Comparison of ENCODE assay signal across 20 cellular contexts in the genomic region with DNA sequence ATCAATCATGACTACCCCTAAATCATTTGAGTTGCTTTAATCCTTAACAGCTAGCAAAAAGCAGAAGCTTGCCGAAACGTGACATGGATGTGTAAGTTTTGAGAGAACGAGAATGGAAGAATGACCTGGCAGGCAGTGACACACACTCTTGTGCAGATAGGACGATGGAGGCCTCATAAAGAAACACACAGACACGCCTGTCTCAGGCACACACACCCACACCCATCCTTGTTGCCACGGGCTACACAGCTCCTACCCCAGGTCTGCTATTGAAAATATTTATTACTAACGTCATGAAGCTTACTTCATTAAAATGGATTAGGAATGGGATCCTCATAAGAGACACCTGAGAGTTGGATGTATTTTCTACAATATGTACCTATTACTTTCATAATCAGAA. TPM values are rescaled to one million over a fixed set of nuclear protein-coding genes. Genes with fewer than 3 reads are reported as not detected.
A peak's percentile ranks its signal among the peaks of the same experiment; 100 is the strongest.
DNase-seq lines count a peak whose midpoint lies in the region; ATAC-seq, FAIRE-seq and TF ChIP-seq lines count a peak whose summit lies in the region.
"Had no signal": no experiment of that assay in that cellular context is flagged by ENCODE, and none has a peak within 500 bp of the region (broad histone marks: within the 10 kb centered on the region; RNA-seq: fewer than 3 reads in every experiment).

No MANE protein-coding gene starts in this region.

- H3K4me1 ChIP-seq in PC-9 (replicated peaks; ENCODE audit: insufficient read depth) (peaks cover 45% of the 10 kb centered on the region), pancreas (peaks cover 38 to 60% (median 57%) of the 10 kb centered on the region in 3 donors)

- H4K20me1 ChIP-seq in PC-9 (ENCODE audit: insufficient read depth) = no peaks in the 10 kb centered on the region

- no peak overlapping the region for H3K4me2 ChIP-seq in PC-9
- H3K4me2 ChIP-seq: neural progenitor cell had no signal

- H2AFZ ChIP-seq in PC-9 = no peak overlapping the region
- H2AFZ ChIP-seq: neural progenitor cell had no signal

- H3K4me3 ChIP-seq in PC-9 (no peak overlapping the region), pancreas (peak overlapping the region in 1 of 4 donors; percentile 20)
- H3K4me3 ChIP-seq: neural progenitor cell, skin epidermis had no signal

- H3K79me2 ChIP-seq in PC-9 (ENCODE audit: low read depth) = peaks cover 33% of the 10 kb centered on the region

- intact Hi-C loops in PC-9 (cut with micrococcal nuclease; ENCODE audit: unreplicated experiment) = no loop called here
- intact Hi-C loops in pancreas (cut with DNase I) = no loop called here

- POLR2A ChIA-PET in PC-9 (lab: Charles Lee; ENCODE audit: unreplicated experiment) = interaction anchor here (0.7 kb wide), 1 partner anchor 445 kb away, joined by 6 read pairs; no protein-coding TSS in a partner anchor

- WGBS in pancreas, 2 donors = 38 to 54% methylated on average over 7 of the region's 7 CpGs

- DNase-seq in PC-9 = peak in 1 of 2 experiments; percentile 14
- DNase-seq in epithelial cell of prostate (ENCODE audit: low read depth, low spot score) = peak; percentile 52
- DNase-seq in pancreas = no peak
- DNase-seq in iPS-NIHi7 (ENCODE audit: extremely low spot score) = no peak
- no peak for DNase-seq in NCI-H748 (lab: John Stamatoyannopoulos, UW; ENCODE audit: unreplicated experiment)
- DNase-seq in RKO (ENCODE audit: low spot score) = no peak
- DNase-seq: activated CD4-positive, alpha-beta T cell treated with anti-CD3 and anti-CD28 coated beads, Interleukin-2, amount 10 ng/mL, durations not matched to agents 7 days and 5 days; activated CD8-positive, alpha-beta memory T cell treated with anti-CD3 and anti-CD28 coated beads, Interleukin-2, amount 50 U/mL, for 48 hours; activated effector memory CD4-positive, alpha-beta T cell treated with anti-CD3 and anti-CD28 coated beads, Interleukin-2, amount 50 U/mL, for 16 hours; kidney glomerular epithelial cell; NCI-H146; NCI-H774; stimulated activated naive CD4-positive, alpha-beta T cell treated with Interleukin-2 at 50 U/mL for 16 hours; T-helper 17 cell had no signal

- no peaks in the 10 kb centered on the region for H3K9me2 ChIP-seq in PC-9 (ENCODE audit: insufficient read depth)

- H3K36me3 ChIP-seq in PC-9 (ENCODE audit: low read depth) (no peaks in the 10 kb centered on the region), pancreas (no peaks in the 10 kb centered on the region)
- H3K36me3 ChIP-seq: neural progenitor cell had no signal

- FAIRE-seq in pancreas (lab: Jason Lieb, UNC) = no peak
- FAIRE-seq: frontal cortex had no signal

- TF ChIP-seq CTCF in 22Rv1 (IDR thresholded peaks at IDR 0.05) (no peak), PC-9 (conservative IDR thresholded peaks at IDR 0.05) (no peak), pancreas (IDR thresholded peaks at IDR 0.05) (no peak)

- no TSS peak for BruUV-seq in PC-9 (replicated peaks; lab: Mats Ljungman, UMichigan)

- H3K27ac ChIP-seq in 22Rv1 (peak overlapping the region; percentile 97), PC-9 (peak overlapping the region; percentile 93), epithelial cell of prostate (peak overlapping the region; percentile 95), pancreas (peak overlapping the region in 3 of 4 donors; percentile 54 to 89 (median 87))
- H3K27ac ChIP-seq: neural progenitor cell had no signal

- H3K27me3 ChIP-seq in PC-9 (ENCODE audit: insufficient read depth, low read depth) (no peaks in the 10 kb centered on the region), pancreas (no peaks in the 10 kb centered on the region)
- H3K27me3 ChIP-seq: neural progenitor cell had no signal

- ATAC-seq in pancreas = no peak
- no peak for ATAC-seq in HG03457 (IDR thresholded peaks at IDR 0.05; ENCODE audit: unreplicated experiment)
- ATAC-seq: T-helper 17 cell had no signal

- CTCF ChIA-PET in PC-9 (lab: Charles Lee) = no interaction called here

- no peaks in the 10 kb centered on the region for H3K9me3 ChIP-seq in PC-9 (ENCODE audit: insufficient read depth, low read depth)
- H3K9me3 ChIP-seq in pancreas = no peaks in the 10 kb centered on the region

- peaks cover 18% of the 10 kb centered on the region; the same call in 1 of the 2 replicates for H3F3A ChIP-seq in PC-9 (ENCODE audit: insufficient read depth, low read depth)

RNA-seq across cellular contexts. Expression of a gene that starts 8.5 kb away (rescaled TPM):
- total RNA-seq in PC-9 (2021) (35.6 and 41.1 TPM in 2 replicates), pancreas (10 to 100 TPM; 32.6 to 52.7 (median 41.3) TPM)
- polyA plus RNA-seq in pancreas = 10 to 100 TPM; 12.7 to 12.8 TPM
- polyA plus RNA-seq: CD14-positive monocyte had no signal
